Comparison of ENCODE assay signal across 8 cellular contexts in the genomic region with DNA sequence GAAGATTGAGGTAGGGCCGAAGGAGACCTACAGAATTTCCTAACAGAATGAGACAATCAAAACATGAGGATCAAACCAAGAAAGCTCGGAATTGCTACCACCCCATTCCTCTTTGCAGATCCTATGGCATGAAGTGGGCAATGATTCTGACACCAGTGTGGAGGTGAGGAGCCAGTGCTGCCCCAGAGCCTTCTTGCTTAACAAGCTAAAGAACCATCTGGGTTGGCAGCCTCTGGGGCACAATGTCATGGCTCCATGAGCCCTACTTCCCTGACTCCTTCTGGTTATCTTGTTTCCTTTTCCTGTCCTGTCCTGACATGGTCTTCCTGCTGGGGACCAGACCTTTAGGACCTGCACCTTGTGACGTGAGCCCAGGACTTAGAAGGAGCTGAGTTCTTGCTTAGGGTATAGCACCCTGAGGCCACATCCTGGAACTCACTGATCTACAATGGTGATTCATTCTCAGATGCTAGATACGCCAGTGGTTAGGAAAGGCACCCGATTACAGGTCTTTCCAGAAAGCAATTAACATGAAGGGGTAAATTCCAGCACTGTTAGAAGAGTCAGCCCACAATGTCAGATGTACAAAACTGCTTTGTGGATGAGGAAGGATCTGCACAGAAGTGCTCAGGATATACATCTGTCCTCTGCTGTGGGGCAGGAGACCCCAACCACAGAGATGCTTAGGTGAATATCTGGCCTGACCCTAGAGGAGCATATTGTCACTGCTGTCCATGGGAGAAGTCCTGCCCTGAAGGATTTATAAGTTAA.
DNase-seq lines count a peak whose midpoint lies in the region; ATAC-seq lines count a peak whose summit lies in the region.

No MANE protein-coding gene starts in this region.

- no peak overlapping the region for H3K4me3 Mint-ChIP-seq in activated CD4-positive, alpha-beta T cell treated with anti-CD3 and anti-CD28 coated beads, Interleukin-2, amount 10 ng/mL, durations not matched to agents 24 days and 14 days

- no peak for ATAC-seq in GM21723 (IDR thresholded peaks at IDR 0.05; ENCODE audit: unreplicated experiment)

- DNase-seq in GM04504 (ENCODE audit: low read depth) (peak; percentile 65), fibroblast of gingiva (ENCODE audit: low read depth) (peak; percentile 13), mucosa of gallbladder (ENCODE audit: low spot score) (no peak), DMS153 (lab: John Stamatoyannopoulos, UW) (no peak), NCI-H526 treated with DMSO at 0.1 percent for 48 hours (lab: John Stamatoyannopoulos, UW) (no peak)
- DNase-seq in activated CD4-positive, alpha-beta T cell treated with anti-CD3 and anti-CD28 coated beads, Interleukin-2, amount 10 ng/mL, durations not matched to agents 24 days and 14 days = peak; percentile 78
- peak; percentile 39 for DNase-seq in stimulated activated CD4-positive, alpha-beta T cell treated with anti-CD3 and anti-CD28 coated beads, Interleukin-1b, Interleukin-23, amount 100 ng/mL, for 48 hours

- no peaks in the 10 kb centered on the region for H3K27me3 Mint-ChIP-seq in activated CD4-positive, alpha-beta T cell treated with anti-CD3 and anti-CD28 coated beads, Interleukin-2, amount 10 ng/mL, durations not matched to agents 24 days and 14 days

- peak overlapping the region; percentile 67 for H3K27ac Mint-ChIP-seq in activated CD4-positive, alpha-beta T cell treated with anti-CD3 and anti-CD28 coated beads, Interleukin-2, amount 10 ng/mL, durations not matched to agents 24 days and 14 days

- H3K36me3 Mint-ChIP-seq in activated CD4-positive, alpha-beta T cell treated with anti-CD3 and anti-CD28 coated beads, Interleukin-2, amount 10 ng/mL, durations not matched to agents 24 days and 14 days (ENCODE audit: low read depth) = no peaks in the 10 kb centered on the region

- intact Hi-C loops in activated CD4-positive, alpha-beta T cell treated with anti-CD3 and anti-CD28 coated beads, Interleukin-2, amount 10 ng/mL, durations not matched to agents 24 days and 14 days (cut with micrococcal nuclease) = loop anchor here (2.0 to 5.0 kb wide), 2 partner anchors 14 to 314 kb away; no protein-coding TSS in a partner anchor

- H3K9me3 Mint-ChIP-seq in activated CD4-positive, alpha-beta T cell treated with anti-CD3 and anti-CD28 coated beads, Interleukin-2, amount 10 ng/mL, durations not matched to agents 24 days and 14 days = no peaks in the 10 kb centered on the region

- H3K4me1 Mint-ChIP-seq in activated CD4-positive, alpha-beta T cell treated with anti-CD3 and anti-CD28 coated beads, Interleukin-2, amount 10 ng/mL, durations not matched to agents 24 days and 14 days = peaks cover 29% of the 10 kb centered on the region

Comparison
In these comparisons a context has a peak if more than half of its experiments do, and no peak if none do; other contexts are left out.
1. DNase-seq: peak in GM04504 (single experiment), activated CD4-positive, alpha-beta T cell treated with anti-CD3 and anti-CD28 coated beads, Interleukin-2, amount 10 ng/mL, durations not matched to agents 24 days and 14 days (single experiment), fibroblast of gingiva (single experiment) and stimulated activated CD4-positive, alpha-beta T cell treated with anti-CD3 and anti-CD28 coated beads, Interleukin-1b, Interleukin-23, amount 100 ng/mL, for 48 hours (single experiment); none in mucosa of gallbladder (single experiment), DMS153 (single experiment) and NCI-H526 treated with DMSO at 0.1 percent for 48 hours (single experiment).